In the genomic region with DNA sequence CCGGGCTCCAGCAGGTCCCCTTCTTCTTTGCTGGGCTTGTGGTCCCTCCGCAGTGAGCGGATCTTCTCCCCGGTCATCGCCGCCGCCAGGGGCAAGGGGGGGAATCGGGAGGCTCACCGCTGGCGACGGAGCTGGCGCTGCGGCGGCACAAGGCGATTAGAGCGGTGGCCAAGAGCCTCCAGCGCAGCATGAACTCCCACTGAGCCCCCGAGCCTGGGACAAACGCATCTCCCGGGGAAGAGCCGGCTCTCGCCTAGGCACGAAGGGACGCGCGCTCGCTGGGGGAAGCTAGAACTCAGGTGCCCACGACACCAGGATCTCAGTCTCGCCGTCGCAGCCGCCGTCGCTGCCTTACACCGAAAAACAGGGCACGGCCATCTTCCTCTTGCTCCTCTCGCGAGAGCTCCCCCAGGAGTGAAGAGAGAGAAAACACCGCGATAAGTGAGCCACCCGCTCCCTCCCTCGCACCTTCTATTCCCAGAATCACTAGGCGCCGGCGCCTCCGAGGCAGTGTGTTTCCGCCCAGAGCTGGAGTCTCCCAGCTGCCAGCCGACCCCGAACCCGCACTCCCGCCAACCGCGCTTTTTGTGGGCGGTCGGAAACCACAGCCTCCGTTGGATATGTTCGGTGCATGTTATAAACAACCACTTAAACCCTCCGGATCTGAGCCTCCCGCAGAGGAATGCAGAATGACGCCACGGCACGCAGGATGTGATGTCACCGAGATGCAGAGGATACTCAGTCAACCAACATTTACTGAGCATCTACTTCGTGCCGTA, we compare ENCODE assay signal across 8 cellular contexts. TPM values are rescaled to one million over a fixed set of nuclear protein-coding genes. Genes with fewer than 3 reads are reported as not detected.
A peak's percentile ranks its signal among the peaks of the same experiment; 100 is the strongest.
DNase-seq lines count a peak whose midpoint lies in the region; ATAC-seq and TF ChIP-seq lines count a peak whose summit lies in the region.

A gene with protein sequence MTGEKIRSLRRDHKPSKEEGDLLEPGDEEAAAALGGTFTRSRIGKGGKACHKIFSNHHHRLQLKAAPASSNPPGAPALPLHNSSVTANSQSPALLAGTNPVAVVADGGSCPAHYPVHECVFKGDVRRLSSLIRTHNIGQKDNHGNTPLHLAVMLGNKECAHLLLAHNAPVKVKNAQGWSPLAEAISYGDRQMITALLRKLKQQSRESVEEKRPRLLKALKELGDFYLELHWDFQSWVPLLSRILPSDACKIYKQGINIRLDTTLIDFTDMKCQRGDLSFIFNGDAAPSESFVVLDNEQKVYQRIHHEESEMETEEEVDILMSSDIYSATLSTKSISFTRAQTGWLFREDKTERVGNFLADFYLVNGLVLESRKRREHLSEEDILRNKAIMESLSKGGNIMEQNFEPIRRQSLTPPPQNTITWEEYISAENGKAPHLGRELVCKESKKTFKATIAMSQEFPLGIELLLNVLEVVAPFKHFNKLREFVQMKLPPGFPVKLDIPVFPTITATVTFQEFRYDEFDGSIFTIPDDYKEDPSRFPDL (minus strand): TSS at position 391 of the 779 bp plus-strand sequence. CDS start 314 bp downstream, at position 77.

- POLR2A ChIA-PET in HEK293T (lab: Yijun Ruan, JAX): interaction anchor here (0.6 to 3.8 kb wide), 23 partner anchors 9 to 186 kb away, joined by 3 to 103 read pairs (median 4); a partner anchor contains a TSS

- DNase-seq in GM03348 (ENCODE audit: low spot score) (peak; percentile 96), HEK293T (ENCODE audit: extremely low spot score) (peak; percentile 99), MV-4-11 (lab: John Stamatoyannopoulos, UW) (peak; percentile 91), SK-MEL-5 (ENCODE audit: low read depth, low spot score) (peak; percentile 95), substantia nigra (lab: John Stamatoyannopoulos, UW) (peak; percentile 58 to 97 (median 85))
- peak; percentile 97 for DNase-seq in activated naive CD4-positive, alpha-beta T cell treated with anti-CD3 and anti-CD28 coated beads for 36 hours

- intact Hi-C loops in activated naive CD4-positive, alpha-beta T cell treated with anti-CD3 and anti-CD28 coated beads for 36 hours (cut with micrococcal nuclease): loop anchor here (1.0 to 2.0 kb wide), 5 partner anchors 57 to 727 kb away; a partner anchor contains a TSS

- H3K4me3 ChIP-seq in gastroesophageal sphincter: peak within 1 kb of the TSS; percentile 85 to 90
- H3K4me3 ChIP-seq in neutrophil (ENCODE audit: low read depth in 1 of 2, low read length in 1 of 2): peak within 1 kb of the TSS; percentile 78 to 80

- peaks cover 0 to 9% of the 10 kb centered on the region in 2 donors for H3K36me3 ChIP-seq in gastroesophageal sphincter
- no peaks in the 10 kb centered on the region for H3K36me3 ChIP-seq in neutrophil

- TF ChIP-seq CTCF in gastroesophageal sphincter (IDR thresholded peaks at IDR 0.05) (peak in 2 of 4 experiments; percentile 3 to 8), neutrophil (IDR thresholded peaks at IDR 0.05) (no peak)

- CTCF ChIA-PET in HEK293T (lab: Yijun Ruan, JAX): interaction anchor here (0.7 kb wide), 1 partner anchor 426 kb away, joined by 4 read pairs; no protein-coding TSS in a partner anchor
- CTCF ChIA-PET in activated naive CD4-positive, alpha-beta T cell treated with anti-CD3 and anti-CD28 coated beads for 36 hours (lab: Charles Lee): interaction anchor here (0.6 to 2.1 kb wide), 3 partner anchors 30 to 145 kb away, joined by 3 to 14 read pairs (median 3); a partner anchor contains a TSS

- H3K27ac ChIP-seq in gastroesophageal sphincter: peak within 1 kb of the TSS; percentile 93 to 96 (median 95)
- peak within 1 kb of the TSS; percentile 62 for H3K27ac ChIP-seq in neutrophil
- peak within 1 kb of the TSS; percentile 93 for H3K27ac ChIP-seq in substantia nigra (ENCODE audit: low read depth, low read length, poor library complexity, severe bottlenecking)

- peaks cover 14% of the 10 kb centered on the region for H3K36me3 Mint-ChIP-seq in activated naive CD4-positive, alpha-beta T cell treated with anti-CD3 and anti-CD28 coated beads for 36 hours (ENCODE audit: low read depth)

- peak within 1 kb of the TSS; percentile 98 for H3K4me3 Mint-ChIP-seq in activated naive CD4-positive, alpha-beta T cell treated with anti-CD3 and anti-CD28 coated beads for 36 hours

- H3K4me1 ChIP-seq in gastroesophageal sphincter: peaks cover 0 to 53% (median 13%) of the 10 kb centered on the region in 3 donors
- peaks cover 13 to 24% of the 10 kb centered on the region in 2 experiments for H3K4me1 ChIP-seq in neutrophil (ENCODE audit: control insufficient read depth in 1 of 2, insufficient read depth in 1 of 2, low read depth in 1 of 2, low read length in 1 of 2)

- ATAC-seq in gastroesophageal sphincter: peak; percentile 97

- in situ Hi-C loops in SK-MEL-5 (cut with HindIII; ENCODE audit: low pct_unique_long_range_greater_than_20kb, low sequenced_read_pairs): no loop called here

- TF ChIP-seq POLR2A in gastroesophageal sphincter (IDR thresholded peaks at IDR 0.05): peak; percentile 70 to 84

- no peaks in the 10 kb centered on the region for H3K9me3 Mint-ChIP-seq in activated naive CD4-positive, alpha-beta T cell treated with anti-CD3 and anti-CD28 coated beads for 36 hours

- H3K27me3 ChIP-seq in gastroesophageal sphincter (no peaks in the 10 kb centered on the region), neutrophil (peaks cover 38% of the 10 kb centered on the region)

- peak within 1 kb of the TSS; percentile 99 for H3K27ac Mint-ChIP-seq in activated naive CD4-positive, alpha-beta T cell treated with anti-CD3 and anti-CD28 coated beads for 36 hours

- no peaks in the 10 kb centered on the region for H3K9me3 ChIP-seq in gastroesophageal sphincter
- no peaks in the 10 kb centered on the region for H3K9me3 ChIP-seq in neutrophil

- TF ChIP-seq EP300 in gastroesophageal sphincter (IDR thresholded peaks at IDR 0.05): no peak

- whole genome bisulfite sequencing in gastroesophageal sphincter (ENCODE audit: low coverage in 1 of 2), 2 donors: 0% methylated on average over 5 to 7 of the region's 65 CpGs

- H3K27me3 Mint-ChIP-seq in activated naive CD4-positive, alpha-beta T cell treated with anti-CD3 and anti-CD28 coated beads for 36 hours (ENCODE audit: low read depth): no peaks in the 10 kb centered on the region

- H3K4me1 Mint-ChIP-seq in activated naive CD4-positive, alpha-beta T cell treated with anti-CD3 and anti-CD28 coated beads for 36 hours (ENCODE audit: low read depth): peaks cover 36% of the 10 kb centered on the region

TF ChIP-seq in HEK293T, 16 proteins besides CTCF, POLR2A, EP300 and RAD21:
- TF ChIP-seq SP1 (IDR thresholded peaks at IDR 0.05): no peak; the same call in 1 of the 2 replicates
- TF ChIP-seq SUZ12 (IDR thresholded peaks at IDR 0.05): no peak
- TF ChIP-seq FOXA1 (IDR thresholded peaks at IDR 0.05): no peak
- peak; percentile 81 for TF ChIP-seq ELF4 (IDR thresholded peaks at IDR 0.05)
- TF ChIP-seq LEF1 (IDR thresholded peaks at IDR 0.05; ENCODE audit: borderline replicate concordance): no peak
- TF ChIP-seq CTBP1 (IDR thresholded peaks at IDR 0.05; ENCODE audit: borderline replicate concordance): peak; percentile 64
- TF ChIP-seq TARDBP (IDR thresholded peaks at IDR 0.05): peak; percentile 95
- peak; percentile 80 for TF ChIP-seq NFRKB (IDR thresholded peaks at IDR 0.05)
- TF ChIP-seq HDGF (IDR thresholded peaks at IDR 0.05; ENCODE audit: borderline replicate concordance): no peak
- no peak for TF ChIP-seq ZNF384 (IDR thresholded peaks at IDR 0.05)
- no peak; the same call in 1 of the 2 replicates for TF ChIP-seq FOXK2 (IDR thresholded peaks at IDR 0.05)
- TF ChIP-seq, protein P1, sequence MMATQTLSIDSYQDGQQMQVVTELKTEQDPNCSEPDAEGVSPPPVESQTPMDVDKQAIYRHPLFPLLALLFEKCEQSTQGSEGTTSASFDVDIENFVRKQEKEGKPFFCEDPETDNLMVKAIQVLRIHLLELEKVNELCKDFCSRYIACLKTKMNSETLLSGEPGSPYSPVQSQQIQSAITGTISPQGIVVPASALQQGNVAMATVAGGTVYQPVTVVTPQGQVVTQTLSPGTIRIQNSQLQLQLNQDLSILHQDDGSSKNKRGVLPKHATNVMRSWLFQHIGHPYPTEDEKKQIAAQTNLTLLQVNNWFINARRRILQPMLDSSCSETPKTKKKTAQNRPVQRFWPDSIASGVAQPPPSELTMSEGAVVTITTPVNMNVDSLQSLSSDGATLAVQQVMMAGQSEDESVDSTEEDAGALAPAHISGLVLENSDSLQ (IDR thresholded peaks at IDR 0.05): no peak
- TF ChIP-seq L3MBTL2 (conservative IDR thresholded peaks at IDR 0.05): peak; percentile 97
- TF ChIP-seq FOXM1 (IDR thresholded peaks at IDR 0.05; ENCODE audit: borderline replicate concordance): 0 out of 2 replicates have a peak, but pooled peaks have one; percentile 78
- no peak for TF ChIP-seq ARNT (IDR thresholded peaks at IDR 0.05)
- no peak for TF ChIP-seq BHLHE40 (IDR thresholded peaks at IDR 0.05; ENCODE audit: borderline replicate concordance)

RNA-seq across cellular contexts. Expression of the gene that starts here (rescaled TPM):
- total RNA-seq in SK-MEL-5 (2014; rRNA removed; shearing (Covaris generic)): 18.0 and 20.0 TPM in 2 replicates
- polyA plus RNA-seq in SK-MEL-5 (2015; cell fraction: cytosol; rRNA removed): 12.2 and 13.2 TPM in 2 replicates
- 11.2 and 17.6 TPM in 2 replicates for polyA plus RNA-seq in SK-MEL-5 (2015; cell fraction: nucleus; rRNA removed)
- 10 to 100 TPM in 1 of 2 experiments, 1 to 10 TPM in 1; 9.2 to 10.3 TPM for total RNA-seq in activated naive CD4-positive, alpha-beta T cell treated with anti-CD3 and anti-CD28 coated beads for 36 hours
- total RNA-seq in gastroesophageal sphincter: 10 to 100 TPM; 20.5 to 37.5 (median 26.5) TPM

Comparison
In these comparisons a context has a peak if more than half of its experiments do, and no peak if none do; other contexts are left out.
1. Peak in every context shown above with its lines: DNase-seq, ATAC-seq, H3K4me3 ChIP-seq and H3K27ac ChIP-seq.